8 cellular contexts compared by ENCODE assay signal in genomic region chr11:34356576-34356917, GRCh38.
DNase-seq lines count a peak whose midpoint lies in the region; ATAC-seq, FAIRE-seq and TF ChIP-seq lines count a peak whose summit lies in the region.

No MANE protein-coding gene starts in this region.

- H3K4me1 ChIP-seq in muscle layer of duodenum (ENCODE audit: control insufficient read depth in 1 of 2, insufficient read depth in 2 of 2, low read length in 2 of 2) = peaks cover 9 to 30% of the 10 kb centered on the region in 2 donors

- peaks cover 4% of the 10 kb centered on the region for H3K27me3 ChIP-seq in muscle layer of duodenum (ENCODE audit: low read depth, low read length)

- H3K36me3 ChIP-seq in muscle layer of duodenum (ENCODE audit: control insufficient read depth in 1 of 2, insufficient read depth in 2 of 2, low read length in 2 of 2) = no peaks in the 10 kb centered on the region

- H3K27ac ChIP-seq in muscle layer of duodenum (ENCODE audit: low read length) = no peak overlapping the region

- H3K4me3 ChIP-seq in GM12864 (ENCODE audit: low read depth, low read length) = peak overlapping the region; percentile 55
- H3K4me3 ChIP-seq in muscle layer of duodenum (ENCODE audit: low read depth in 1 of 2, low read length in 2 of 2) = peak overlapping the region; percentile 68 to 83

- no peak for ATAC-seq in HG02571 (IDR thresholded peaks at IDR 0.05; ENCODE audit: unreplicated experiment)

- no peaks in the 10 kb centered on the region for H3K9me3 ChIP-seq in muscle layer of duodenum (ENCODE audit: control insufficient read depth in 1 of 2, low read length in 2 of 2)

- FAIRE-seq in RCC 7860 (lab: Jason Lieb, UNC) (no peak), urothelium cell line (lab: Jason Lieb, UNC) (no peak)

- TF ChIP-seq CTCF in GM12864 (IDR thresholded peaks at IDR 0.05; ENCODE audit: low read depth, low read length, missing control alignments) (no peak), GM10266 (IDR thresholded peaks at IDR 0.05; ENCODE audit: control insufficient read depth, insufficient read depth, low read depth, missing control alignments) (no peak)

- DNase-seq in GM12864 (ENCODE audit: low read depth) = no peak
- DNase-seq in RCC 7860 (ENCODE audit: low spot score) = peak; percentile 14
- peak; percentile 64 for DNase-seq in ecto neural progenitor cell (ENCODE audit: low spot score)
- DNase-seq in SIG-M5 (lab: John Stamatoyannopoulos, UW) = no peak
- DNase-seq in urothelium cell line (ENCODE audit: low spot score) = no peak
- no peak for DNase-seq in GM10266 (ENCODE audit: extremely low spot score)

Comparison
In these comparisons a context has a peak if more than half of its experiments do, and no peak if none do; other contexts are left out.
1. DNase-seq: peak in RCC 7860 (single experiment) and ecto neural progenitor cell (single experiment); none in GM12864 (single experiment), SIG-M5 (single experiment), urothelium cell line (single experiment) and GM10266 (single experiment).